8 cellular contexts compared by ENCODE assay signal in genomic region chrX:49053223-49054072, GRCh38. TPM values are rescaled to one million over a fixed set of nuclear protein-coding genes. Genes with fewer than 3 reads are reported as not detected.
DNase-seq lines count a peak whose midpoint lies in the region; ATAC-seq, FAIRE-seq and TF ChIP-seq lines count a peak whose summit lies in the region.

No MANE protein-coding gene starts in this region.

- RAD21 ChIA-PET in GM12878 (lab: Charles Lee; ENCODE audit: unreplicated experiment), result no interaction called here

- H3K9ac ChIP-seq in KMS-11 (no peak overlapping the region), GM12878 (ENCODE audit: control insufficient read depth, insufficient read depth, low read length) (peak overlapping the region; percentile 25; the same call in 1 of the 2 replicates)

- no peak for TF ChIP-seq CTCF in KMS-11 (conservative IDR thresholded peaks at IDR 0.05; ENCODE audit: low read depth, low read length)
- TF ChIP-seq CTCF in GM12878 (IDR thresholded peaks at IDR 0.05 in 2 of 3, conservative IDR thresholded peaks at IDR 0.05 in 1 of 3; ENCODE audit: control insufficient read depth in 2 of 3, extremely low read depth in 1 of 3, insufficient read depth in 1 of 3, low read depth in 3 of 3, low read length in 3 of 3), result no peak

- H3K36me3 ChIP-seq in KMS-11 (ENCODE audit: insufficient read depth), result no peaks in the 10 kb centered on the region
- no peaks in the 10 kb centered on the region for H3K36me3 ChIP-seq in GM12878 (ENCODE audit: control insufficient read depth in 2 of 2, insufficient read depth in 2 of 2, low read length in 1 of 2)

- H3K27ac ChIP-seq in KMS-11 (no peak overlapping the region), GM12878 (ENCODE audit: control insufficient read depth, insufficient read depth) (no peak overlapping the region)

- TF ChIP-seq RAD21 in GM12878 (IDR thresholded peaks at IDR 0.05; ENCODE audit: insufficient read depth, low read depth, low read length), result no peak

- TF ChIP-seq EP300 in GM12878 (IDR thresholded peaks at IDR 0.05; ENCODE audit: borderline replicate concordance in 1 of 2, control insufficient read depth in 1 of 2, low read depth in 2 of 2, low read length in 2 of 2), result no peak

- peak; percentile 60; the same call in 1 of the 2 replicates for TF ChIP-seq POLR2A in GM12878 (IDR thresholded peaks at IDR 0.05; ENCODE audit: low read depth, low read length)

- in situ Hi-C loops in GM12878 (cut with MboI), result no loop called here

- no peak for FAIRE-seq in GM12878 (lab: Jason Lieb, UNC)

- H3K4me1 ChIP-seq in KMS-11 (ENCODE audit: low read depth, poor library complexity, severe bottlenecking) (no peaks in the 10 kb centered on the region), GM12878 (ENCODE audit: control insufficient read depth, insufficient read depth, low read length) (no peaks in the 10 kb centered on the region)

- no peaks in the 10 kb centered on the region for H3K9me3 Mint-ChIP-seq in T-helper 1 cell treated with Interleukin-12 subunit alpha and Interleukin-12 subunit beta and Interleukin-4 antibody, amounts not matched to agents 30 μg/mL and 1 μg/mL, for 36 hours

- CTCF ChIA-PET in GM12878 (lab: Yijun Ruan, JAX), result no interaction called here

- H3K4me3 Mint-ChIP-seq in T-helper 1 cell treated with Interleukin-12 subunit alpha and Interleukin-12 subunit beta and Interleukin-4 antibody, amounts not matched to agents 30 μg/mL and 1 μg/mL, for 36 hours, result peak overlapping the region; percentile 89

- H3K27ac Mint-ChIP-seq in T-helper 1 cell treated with Interleukin-12 subunit alpha and Interleukin-12 subunit beta and Interleukin-4 antibody, amounts not matched to agents 30 μg/mL and 1 μg/mL, for 36 hours, result peak overlapping the region; percentile 89

- ATAC-seq in GM12878 (no peak; the same call in 2 of the 3 replicates), GM19035 (IDR thresholded peaks at IDR 0.05; ENCODE audit: unreplicated experiment) (no peak), HG03565 (IDR thresholded peaks at IDR 0.05; ENCODE audit: unreplicated experiment) (no peak)

- no peaks in the 10 kb centered on the region for H4K20me1 ChIP-seq in KMS-11 (ENCODE audit: insufficient read depth)
- H4K20me1 ChIP-seq in GM12878 (ENCODE audit: control insufficient read depth, insufficient read depth), result no peaks in the 10 kb centered on the region

- peaks cover 20% of the 10 kb centered on the region for H3K4me1 Mint-ChIP-seq in T-helper 1 cell treated with Interleukin-12 subunit alpha and Interleukin-12 subunit beta and Interleukin-4 antibody, amounts not matched to agents 30 μg/mL and 1 μg/mL, for 36 hours (ENCODE audit: low read depth)

- H3K9me3 ChIP-seq in GM12878 (replicated peaks; ENCODE audit: control insufficient read depth, insufficient read depth, low read length), result no peaks in the 10 kb centered on the region

- SMC1A ChIA-PET in GM12878 (lab: Charles Lee; ENCODE audit: uncharacterized antibody, unreplicated experiment), result no interaction called here

- H3K4me2 ChIP-seq in KMS-11 (no peak overlapping the region), GM12878 (ENCODE audit: control insufficient read depth, insufficient read depth) (peak overlapping the region; percentile 75)

- H3K27me3 Mint-ChIP-seq in T-helper 1 cell treated with Interleukin-12 subunit alpha and Interleukin-12 subunit beta and Interleukin-4 antibody, amounts not matched to agents 30 μg/mL and 1 μg/mL, for 36 hours (ENCODE audit: low read depth), result no peaks in the 10 kb centered on the region

- H3K27me3 ChIP-seq in KMS-11 (ENCODE audit: insufficient read depth, low read depth), result no peaks in the 10 kb centered on the region
- no peaks in the 10 kb centered on the region for H3K27me3 ChIP-seq in GM12878 (replicated peaks in 1 of 2; ENCODE audit: control insufficient read depth in 2 of 2, insufficient read depth in 2 of 2, low read length in 1 of 2)

- DNase-seq in GM03348 (ENCODE audit: low spot score) (peak; percentile 75), GM12878 (ENCODE audit: low read depth, low spot score) (no peak), iPS-NIHi11 (ENCODE audit: low spot score) (peak; percentile 81)
- DNase-seq in stimulated activated CD4-positive, alpha-beta T cell treated with anti-CD3 and anti-CD28 coated beads, Interleukin-12 subunit alpha, Interleukin-12 subunit beta, amount 100 ng/mL, for 24 hours (ENCODE audit: low read depth in 2 of 2), result peak; percentile 36 to 48

- H3K4me3 ChIP-seq in KMS-11 (IDR thresholded peaks at IDR 0.05; ENCODE audit: insufficient read depth, low read depth, low read length) (no peak overlapping the region), GM12878 (peak overlapping the region; percentile 11; the same call in 1 of the 2 replicates)

- H3K36me3 Mint-ChIP-seq in T-helper 1 cell treated with Interleukin-12 subunit alpha and Interleukin-12 subunit beta and Interleukin-4 antibody, amounts not matched to agents 30 μg/mL and 1 μg/mL, for 36 hours (ENCODE audit: low read depth), result peaks cover 9% of the 10 kb centered on the region

- POLR2A ChIA-PET in GM12878 (lab: Charles Lee), result no interaction called here

- H2AFZ ChIP-seq in KMS-11 (ENCODE audit: low read depth), result peak overlapping the region; percentile 44
- peak overlapping the region; percentile 2 for H2AFZ ChIP-seq in GM12878 (ENCODE audit: control insufficient read depth, low read depth, low read length)

- 39% methylated on average over 41 of the region's 79 CpGs for WGBS in GM12878 (ENCODE audit: insufficient coverage, insufficient replicate concordance, low lambda C conversion rate, missing lambda C conversion rate)

- intact Hi-C loops in GM12878 (cut with micrococcal nuclease; ENCODE audit: unreplicated experiment), result no loop called here

- no TSS peak for BruUV-seq in GM12878 (replicated peaks; lab: Mats Ljungman, UMichigan)

- no peaks in the 10 kb centered on the region for H3K79me2 ChIP-seq in KMS-11 (ENCODE audit: insufficient read depth, low read depth)
- no peaks in the 10 kb centered on the region for H3K79me2 ChIP-seq in GM12878 (ENCODE audit: control insufficient read depth, insufficient read depth, low read length)

RNA-seq across cellular contexts. Expression of gene CCDC120, which starts 5.4 kb away (rescaled TPM):
- 0.15 and 0.77 TPM in 2 replicates for total RNA-seq in GM12878 (2013; cell fraction: nucleolus; rRNA removed)
- total RNA-seq in GM12878 (2014; rRNA removed), result 0.56 and 0.65 TPM in 2 replicates
- total RNA-seq in GM12878 (2014; rRNA removed; fragmentation: Illumina TruSeq; extraction: Trizol), result 0.41 and 0.45 TPM in 2 replicates
- total RNA-seq in GM12878 (2021), result 3.7 and 4.1 TPM in 2 replicates
- polyA plus RNA-seq in GM12878 (2011; ENCODE audit: low read depth), result 2.2 TPM
- 0.03 and 0.11 TPM in 2 replicates for polyA plus RNA-seq in GM12878 (2011; rRNA removed)
- polyA plus RNA-seq in GM12878 (2011; cell fraction: cytosol; rRNA removed), result 0.07 and 0.13 TPM in 2 replicates
- polyA plus RNA-seq in GM12878 (2011; cell fraction: nucleus; rRNA removed), result 0.30 and 0.38 TPM in 2 replicates
- 2.8 and 4.3 TPM in 2 replicates for polyA plus RNA-seq in GM12878 (2012)
- 1.4 and 2.1 TPM in 2 replicates for polyA plus RNA-seq in GM12878 (2014; fragmentation: Illumina TruSeq; extraction: Trizol)
- polyA plus RNA-seq in GM12878 (2014; fragmentation: Nextera tagmentation; extraction: Ambion mirVana), result under 1 TPM; 0.18 to 0.27 TPM
- 2.5 and 3.2 TPM in 2 replicates for polyA plus RNA-seq in GM12878 (2014; rRNA removed)
- 1 to 10 TPM in 1 of 2 experiments, under 1 TPM in 1; 0.95 to 1.2 TPM for polyA plus RNA-seq in GM12878 (2016; fragmentation: Nextera tagmentation; extraction: Ambion mirVana)
- polyA minus RNA-seq in GM12878 (2011; rRNA and poly(A)+ RNA removed), result not detected in 2 replicates
- polyA minus RNA-seq in GM12878 (2011; cell fraction: cytosol; rRNA and poly(A)+ RNA removed), result not detected in 2 replicates
- polyA minus RNA-seq in GM12878 (2011; cell fraction: nucleus; rRNA and poly(A)+ RNA removed), result 0.29 TPM in 1 of 2 replicates, not detected in the other

RNA-seq across cellular contexts. Expression of gene TFE3, which starts 10.3 kb away (rescaled TPM):
- total RNA-seq in GM12878 (2013; cell fraction: nucleolus; rRNA removed), result 22.2 and 22.9 TPM in 2 replicates
- 16.8 and 17.9 TPM in 2 replicates for total RNA-seq in GM12878 (2014; rRNA removed)
- 9.2 and 10.3 TPM in 2 replicates for total RNA-seq in GM12878 (2014; rRNA removed; fragmentation: Illumina TruSeq; extraction: Trizol)
- 16.7 and 18.0 TPM in 2 replicates for total RNA-seq in GM12878 (2021)
- 7.9 TPM for polyA plus RNA-seq in GM12878 (2011; ENCODE audit: low read depth)
- polyA plus RNA-seq in GM12878 (2011; rRNA removed), result 5.3 and 8.2 TPM in 2 replicates
- 13.1 and 15.0 TPM in 2 replicates for polyA plus RNA-seq in GM12878 (2011; cell fraction: cytosol; rRNA removed)
- 9.9 and 16.2 TPM in 2 replicates for polyA plus RNA-seq in GM12878 (2011; cell fraction: nucleus; rRNA removed)
- polyA plus RNA-seq in GM12878 (2012), result 21.7 and 21.9 TPM in 2 replicates
- 11.4 and 16.1 TPM in 2 replicates for polyA plus RNA-seq in GM12878 (2014; fragmentation: Illumina TruSeq; extraction: Trizol)
- polyA plus RNA-seq in GM12878 (2014; fragmentation: Nextera tagmentation; extraction: Ambion mirVana), result 1 to 10 TPM; 3.5 TPM
- 19.5 and 20.4 TPM in 2 replicates for polyA plus RNA-seq in GM12878 (2014; rRNA removed)
- polyA plus RNA-seq in GM12878 (2016; fragmentation: Nextera tagmentation; extraction: Ambion mirVana), result 10 to 100 TPM; 10.6 to 12.5 TPM
- 14.9 and 19.3 TPM in 2 replicates for polyA minus RNA-seq in GM12878 (2011; rRNA and poly(A)+ RNA removed)
- polyA minus RNA-seq in GM12878 (2011; cell fraction: cytosol; rRNA and poly(A)+ RNA removed), result 8.5 and 9.1 TPM in 2 replicates
- polyA minus RNA-seq in GM12878 (2011; cell fraction: nucleus; rRNA and poly(A)+ RNA removed), result 7.3 and 12.6 TPM in 2 replicates

RNA-seq across cellular contexts. Expression of gene PRAF2, which starts 20.4 kb away (rescaled TPM):
- 2.0 and 2.4 TPM in 2 replicates for total RNA-seq in GM12878 (2013; cell fraction: nucleolus; rRNA removed)
- 4.7 and 5.7 TPM in 2 replicates for total RNA-seq in GM12878 (2014; rRNA removed)
- 2.0 and 2.6 TPM in 2 replicates for total RNA-seq in GM12878 (2014; rRNA removed; fragmentation: Illumina TruSeq; extraction: Trizol)
- 11.1 and 11.6 TPM in 2 replicates for total RNA-seq in GM12878 (2021)
- 5.2 TPM for polyA plus RNA-seq in GM12878 (2011; ENCODE audit: low read depth)
- polyA plus RNA-seq in GM12878 (2011; rRNA removed), result 0.49 and 0.80 TPM in 2 replicates
- 1.0 TPM in 2 replicates for polyA plus RNA-seq in GM12878 (2011; cell fraction: cytosol; rRNA removed)
- 4.9 and 6.0 TPM in 2 replicates for polyA plus RNA-seq in GM12878 (2011; cell fraction: nucleus; rRNA removed)
- polyA plus RNA-seq in GM12878 (2012), result 10.1 and 10.5 TPM in 2 replicates
- polyA plus RNA-seq in GM12878 (2014; fragmentation: Illumina TruSeq; extraction: Trizol), result 11.8 and 16.2 TPM in 2 replicates
- 1 to 10 TPM; 2.8 to 4.6 TPM for polyA plus RNA-seq in GM12878 (2014; fragmentation: Nextera tagmentation; extraction: Ambion mirVana)
- 7.7 and 9.4 TPM in 2 replicates for polyA plus RNA-seq in GM12878 (2014; rRNA removed)
- polyA plus RNA-seq in GM12878 (2016; fragmentation: Nextera tagmentation; extraction: Ambion mirVana), result 10 to 100 TPM; 13.6 to 16.7 TPM
- polyA minus RNA-seq in GM12878 (2011; rRNA and poly(A)+ RNA removed), result 0.72 TPM in 1 of 2 replicates, not detected in the other
- polyA minus RNA-seq in GM12878 (2011; cell fraction: cytosol; rRNA and poly(A)+ RNA removed), result not detected in 2 replicates
- polyA minus RNA-seq in GM12878 (2011; cell fraction: nucleus; rRNA and poly(A)+ RNA removed), result 1.6 and 1.7 TPM in 2 replicates

RNA-seq across cellular contexts. Expression of gene WDR45, which starts 26.2 kb away (rescaled TPM):
- 51.2 and 54.7 TPM in 2 replicates for total RNA-seq in GM12878 (2013; cell fraction: nucleolus; rRNA removed)
- total RNA-seq in GM12878 (2014; rRNA removed) (14.9 and 20.4 TPM in 2 replicates), GM12878 (2014; rRNA removed; fragmentation: Illumina TruSeq; extraction: Trizol) (12.5 and 12.7 TPM in 2 replicates), GM12878 (2021) (19.7 and 20.8 TPM in 2 replicates)
- polyA plus RNA-seq in GM12878 (2011; ENCODE audit: low read depth), result 64.5 TPM
- polyA plus RNA-seq in GM12878 (2011; rRNA removed) (18.2 and 29.8 TPM in 2 replicates), GM12878 (2014; fragmentation: Illumina TruSeq; extraction: Trizol) (18.6 and 19.7 TPM in 2 replicates), GM12878 (2014; fragmentation: Nextera tagmentation; extraction: Ambion mirVana) (10 to 100 TPM in 1 of 2 experiments, 1 to 10 TPM in 1; 5.9 to 10.3 TPM), GM12878 (2014; rRNA removed) (29.7 and 30.9 TPM in 2 replicates), GM12878 (2016; fragmentation: Nextera tagmentation; extraction: Ambion mirVana) (10 to 100 TPM; 22.1 to 25.4 TPM)
- polyA plus RNA-seq in GM12878 (2011; cell fraction: cytosol; rRNA removed), result 37.2 and 45.7 TPM in 2 replicates
- 141 and 162 TPM in 2 replicates for polyA plus RNA-seq in GM12878 (2011; cell fraction: nucleus; rRNA removed)
- polyA plus RNA-seq in GM12878 (2012), result 21.5 and 32.2 TPM in 2 replicates
- 37.1 and 54.6 TPM in 2 replicates for polyA minus RNA-seq in GM12878 (2011; rRNA and poly(A)+ RNA removed)
- 9.1 and 13.9 TPM in 2 replicates for polyA minus RNA-seq in GM12878 (2011; cell fraction: cytosol; rRNA and poly(A)+ RNA removed)
- 33.4 and 43.1 TPM in 2 replicates for polyA minus RNA-seq in GM12878 (2011; cell fraction: nucleus; rRNA and poly(A)+ RNA removed)

RNA-seq across cellular contexts. Expression of gene GRIPAP1, which starts 51.4 kb away (rescaled TPM):
- 49.1 and 53.3 TPM in 2 replicates for total RNA-seq in GM12878 (2013; cell fraction: nucleolus; rRNA removed)
- total RNA-seq in GM12878 (2014; rRNA removed) (17.2 and 17.5 TPM in 2 replicates), GM12878 (2014; rRNA removed; fragmentation: Illumina TruSeq; extraction: Trizol) (21.5 and 21.6 TPM in 2 replicates), GM12878 (2021) (37.7 and 44.7 TPM in 2 replicates)
- 28.8 TPM for polyA plus RNA-seq in GM12878 (2011; ENCODE audit: low read depth)
- polyA plus RNA-seq in GM12878 (2011; rRNA removed) (37.6 and 40.7 TPM in 2 replicates), GM12878 (2014; fragmentation: Illumina TruSeq; extraction: Trizol) (25.7 and 29.6 TPM in 2 replicates), GM12878 (2014; fragmentation: Nextera tagmentation; extraction: Ambion mirVana) (1 to 10 TPM; 4.2 to 4.9 TPM), GM12878 (2014; rRNA removed) (35.2 TPM in 2 replicates), GM12878 (2016; fragmentation: Nextera tagmentation; extraction: Ambion mirVana) (10 to 100 TPM; 24.9 to 26.7 TPM)
- polyA plus RNA-seq in GM12878 (2011; cell fraction: cytosol; rRNA removed), result 29.1 and 32.9 TPM in 2 replicates
- polyA plus RNA-seq in GM12878 (2011; cell fraction: nucleus; rRNA removed), result 111 and 130 TPM in 2 replicates
- polyA plus RNA-seq in GM12878 (2012), result 39.8 and 54.3 TPM in 2 replicates
- 25.2 and 28.9 TPM in 2 replicates for polyA minus RNA-seq in GM12878 (2011; rRNA and poly(A)+ RNA removed)
- polyA minus RNA-seq in GM12878 (2011; cell fraction: cytosol; rRNA and poly(A)+ RNA removed), result 8.0 and 11.7 TPM in 2 replicates
- 19.5 and 29.8 TPM in 2 replicates for polyA minus RNA-seq in GM12878 (2011; cell fraction: nucleus; rRNA and poly(A)+ RNA removed)
